8 cellular contexts compared by ENCODE assay signal in the genomic region with DNA sequence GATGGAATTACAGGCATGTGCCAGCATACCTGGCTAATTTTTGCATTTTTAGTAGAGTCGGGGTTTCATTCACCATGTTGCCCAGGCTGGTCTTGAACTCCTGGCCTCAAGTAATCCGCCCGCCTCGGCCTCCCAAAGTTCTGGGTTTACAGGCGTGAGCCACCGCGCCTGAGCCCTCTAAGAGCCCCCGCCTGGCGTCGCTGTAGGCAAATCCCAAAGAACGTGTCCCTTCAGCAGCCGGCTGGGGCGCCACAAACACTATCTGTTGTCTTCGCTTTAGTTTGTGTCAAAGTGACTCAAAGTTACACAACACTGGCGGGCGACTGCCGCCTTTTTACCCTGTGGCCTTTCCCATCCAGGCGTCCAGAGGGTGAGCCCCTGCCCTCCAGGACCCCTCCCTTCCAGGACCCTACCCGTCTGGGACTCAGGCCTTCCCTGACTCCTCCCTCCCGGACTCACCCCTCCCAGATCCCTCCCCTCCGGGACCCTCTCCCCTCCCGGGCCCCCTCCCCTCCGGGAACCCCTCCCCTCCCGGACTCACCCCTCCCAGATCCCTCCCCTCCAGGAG. TPM values are rescaled to one million over a fixed set of nuclear protein-coding genes. Genes with fewer than 3 reads are reported as not detected.
DNase-seq lines count a peak whose midpoint lies in the region; ATAC-seq and TF ChIP-seq lines count a peak whose summit lies in the region.

No MANE protein-coding gene starts in this region.

- 0 out of 2 replicates have a peak overlapping the region, but pooled peaks have one; percentile 29 for H2AK5ac ChIP-seq in IMR-90 (ENCODE audit: low read depth, low read length)

- DNase-seq in COLO668 (lab: John Stamatoyannopoulos, UW; ENCODE audit: unreplicated experiment) (peak; percentile 96), IMR-90 (peak; percentile 91), OCI-LY7 (ENCODE audit: low spot score) (peak; percentile 94), activated T-cell treated with anti-CD3 and anti-CD28 coated beads for 4 hours (peak; percentile 72), erythroblast (lab: John Stamatoyannopoulos, UW) (peak; percentile 97), mucosa of gallbladder (ENCODE audit: low spot score) (peak; percentile 92)
- DNase-seq in stimulated activated CD8-positive, alpha-beta memory T cell treated with anti-CD3 and anti-CD28 coated beads, Interleukin-4, amount 100 ng/mL, for 1 hour (ENCODE audit: low read depth in 2 of 2, low spot score in 1 of 2) = peak; percentile 47 to 67

- H3K18ac ChIP-seq in IMR-90 (ENCODE audit: low read depth, low read length) = 0 out of 2 replicates have a peak overlapping the region, but pooled peaks have one; percentile 19

- TF ChIP-seq CTCF in IMR-90 (conservative IDR thresholded peaks at IDR 0.05; ENCODE audit: low read depth, low read length) (peak; percentile 98), OCI-LY7 (conservative IDR thresholded peaks at IDR 0.05; ENCODE audit: low read length) (peak; percentile 75)

- in situ Hi-C loops in IMR-90 (cut with MboI; ENCODE audit: low sequenced_read_pairs) = no loop called here

- H3K4ac ChIP-seq in IMR-90 (ENCODE audit: low read depth, low read length) = peak overlapping the region; percentile 63

- POLR2A ChIA-PET in IMR-90 (lab: Charles Lee; ENCODE audit: unreplicated experiment) = interaction anchor here (0.6 kb wide), 2 partner anchors 85 to 89 kb away, joined by 5 read pairs; a partner anchor contains a TSS
- POLR2A ChIA-PET in OCI-LY7 (lab: Charles Lee) = interaction anchor here (0.6 to 1.1 kb wide), 6 partner anchors 40 to 110 kb away, joined by 3 to 4 read pairs (median 4); no protein-coding TSS in a partner anchor

- no peaks in the 10 kb centered on the region for H3K27me3 ChIP-seq in IMR-90 (ENCODE audit: control insufficient read depth, insufficient read depth, low read length)

- H2BK15ac ChIP-seq in IMR-90 (ENCODE audit: low read depth, low read length) = peak overlapping the region; percentile 81; the same call in 1 of the 3 replicates

- no peak overlapping the region for H2BK120ac ChIP-seq in IMR-90 (ENCODE audit: low read depth, low read length)

- no peak overlapping the region; the same call in 1 of the 2 replicates for H3K14ac ChIP-seq in IMR-90 (replicated peaks; ENCODE audit: low read depth, low read length)

- H4K5ac ChIP-seq in IMR-90 (ENCODE audit: low read depth, low read length) = peak overlapping the region; percentile 89

- WGBS in IMR-90 (ENCODE audit: extremely low coverage in 2 of 2, insufficient read length in 1 of 2), 2 experiments = 10% methylated on average over 18 of the region's 24 CpGs; no CpG with 5 or more reads in 1 of the 2 experiments

- H2AFZ ChIP-seq in IMR-90 (replicated peaks; ENCODE audit: low read length, poor library complexity) (peak overlapping the region; percentile 87), OCI-LY7 (ENCODE audit: low read length) (peak overlapping the region; percentile 92)

- H3K36me3 ChIP-seq in IMR-90 (ENCODE audit: control insufficient read depth, insufficient read depth, low read length) (peaks cover 30% of the 10 kb centered on the region; the same call in 1 of the 2 replicates), OCI-LY7 (ENCODE audit: insufficient read depth, low read length) (peaks cover 37% of the 10 kb centered on the region)

- no peak overlapping the region for H4K91ac ChIP-seq in IMR-90 (ENCODE audit: insufficient read depth, low read depth, low read length)

- peak overlapping the region; percentile 85 for H3K4me2 ChIP-seq in IMR-90 (ENCODE audit: low read depth, low read length)
- peak overlapping the region; percentile 93 for H3K4me2 ChIP-seq in OCI-LY7 (ENCODE audit: low read length)

- peak overlapping the region; percentile 74 to 91; a peak in 2 of 4 replicates for H4K8ac ChIP-seq in IMR-90 (ENCODE audit: low read depth in 2 of 2, low read length in 2 of 2)

- CTCF ChIA-PET in IMR-90 (lab: Yijun Ruan, JAX) (interaction anchor here (0.7 to 1.4 kb wide), 5 partner anchors 43 to 84 kb away, joined by 3 to 8 read pairs (median 4); a partner anchor contains a TSS), OCI-LY7 (lab: Charles Lee; ENCODE audit: unreplicated experiment) (interaction anchor here (0.5 to 0.9 kb wide), 3 partner anchors 62 to 81 kb away, joined by 3 to 4 read pairs (median 4); no protein-coding TSS in a partner anchor)

- H3K9me3 ChIP-seq in IMR-90 (ENCODE audit: control insufficient read depth, insufficient read depth, low read length) (no peaks in the 10 kb centered on the region), OCI-LY7 (ENCODE audit: low read length) (no peaks in the 10 kb centered on the region)

- H3K27ac ChIP-seq in IMR-90 (ENCODE audit: insufficient read depth, low read length) = peak overlapping the region; percentile 91
- peak overlapping the region; percentile 85 for H3K27ac ChIP-seq in OCI-LY7 (ENCODE audit: low read depth, low read length, poor library complexity, severe bottlenecking)

- no peak overlapping the region for H2BK20ac ChIP-seq in IMR-90 (ENCODE audit: low read depth, low read length)

- no peak overlapping the region for H3K23ac ChIP-seq in IMR-90 (ENCODE audit: low read depth, low read length)

- peaks cover 32% of the 10 kb centered on the region for H3K79me2 ChIP-seq in OCI-LY7 (ENCODE audit: insufficient read depth, low read depth, low read length)

- BruUV-seq in IMR-90 (replicated peaks; lab: Mats Ljungman, UMichigan) = no TSS peak
- BruUV-seq in OCI-LY7 (replicated peaks; lab: Mats Ljungman, UMichigan) = no TSS peak

- peak overlapping the region; percentile 99 for H2AK9ac ChIP-seq in IMR-90 (replicated peaks; ENCODE audit: low read depth, low read length, poor library complexity)

- no peaks in the 10 kb centered on the region for H3K9me2 ChIP-seq in OCI-LY7 (ENCODE audit: insufficient read depth, low read length)

- 0 out of 2 replicates have a peak, but pooled peaks cover 6% of the 10 kb centered on the region for H3K9me1 ChIP-seq in IMR-90 (ENCODE audit: insufficient read depth, low read length)

- intact Hi-C loops in IMR-90 (cut with micrococcal nuclease) (loop anchor here (1.0 to 10.0 kb wide), 4 partner anchors 73 to 193 kb away; no protein-coding TSS in a partner anchor), OCI-LY7 (cut with micrococcal nuclease; ENCODE audit: unreplicated experiment) (loop anchor here (1.0 to 2.0 kb wide), 8 partner anchors 19 to 192 kb away; a partner anchor contains a TSS)

- no peak overlapping the region for H3K56ac ChIP-seq in IMR-90 (ENCODE audit: extremely low read depth, insufficient read depth, low read length)

- peak overlapping the region; percentile 31 for H3K9ac ChIP-seq in IMR-90 (ENCODE audit: low read depth, low read length)

- H3K79me1 ChIP-seq in IMR-90 (ENCODE audit: low read depth in 1 of 2, low read length in 2 of 2) = peaks cover 0 to 34% of the 10 kb centered on the region in 2 experiments; a peak in 1 of 4 replicates

- dilution Hi-C loops in IMR-90 (cut with HindIII; ENCODE audit: low sequenced_read_pairs, unreplicated experiment) = no loop called here

- H4K20me1 ChIP-seq in IMR-90 (ENCODE audit: insufficient read depth, low read length) (peaks cover 35% of the 10 kb centered on the region), OCI-LY7 (ENCODE audit: insufficient read depth, low read length) (peaks cover 16% of the 10 kb centered on the region; the same call in 1 of the 2 replicates)

- no peak for TF ChIP-seq POLR2A in IMR-90 (IDR thresholded peaks at IDR 0.05; ENCODE audit: low read depth, low read length)
- no peak for TF ChIP-seq POLR2A in erythroblast (IDR thresholded peaks at IDR 0.05; ENCODE audit: low read length)

- peaks cover 12% of the 10 kb centered on the region for H3K4me1 ChIP-seq in IMR-90 (ENCODE audit: control insufficient read depth, insufficient read depth, low read length)
- peaks cover 27% of the 10 kb centered on the region for H3K4me1 ChIP-seq in OCI-LY7 (ENCODE audit: insufficient read depth, low read length, poor library complexity, severe bottlenecking)

- peak overlapping the region; percentile 83 for H2BK5ac ChIP-seq in IMR-90 (ENCODE audit: low read depth, low read length, poor library complexity, severe bottlenecking)

- TF ChIP-seq RAD21 in IMR-90 (IDR thresholded peaks at IDR 0.05; ENCODE audit: low read length) = peak; percentile 82

- peak; percentile 43 for ATAC-seq in GM21526 (IDR thresholded peaks at IDR 0.05; ENCODE audit: low FRiP score, unreplicated experiment)
- peak; percentile 50 for ATAC-seq in IMR-90 (ENCODE audit: low read depth)

- H3K4me3 ChIP-seq in IMR-90 (ENCODE audit: insufficient read depth, low read depth, low read length) = peak overlapping the region; percentile 80
- peak overlapping the region; percentile 100 for H3K4me3 ChIP-seq in OCI-LY7 (ENCODE audit: low read depth, low read length, poor library complexity, severe bottlenecking)

TF ChIP-seq in IMR-90, 13 proteins besides CTCF, POLR2A, EP300 and RAD21 (continues in another document):
- TF ChIP-seq RFX5 (IDR thresholded peaks at IDR 0.05; ENCODE audit: low read depth, low read length) (no peak; the same call in 1 of the 2 replicates), MXI1 (IDR thresholded peaks at IDR 0.05; ENCODE audit: borderline replicate concordance, low read depth, low read length) (peak; percentile 41; the same call in 1 of the 2 replicates), RCOR1 (IDR thresholded peaks at IDR 0.05; ENCODE audit: insufficient replicate concordance, low read length) (peak; percentile 63), CHD1 (IDR thresholded peaks at IDR 0.05; ENCODE audit: low read depth, low read length) (no peak), FOS (IDR thresholded peaks at IDR 0.05; ENCODE audit: low read depth, low read length) (peak; percentile 9; the same call in 1 of the 2 replicates), NFE2L2 (IDR thresholded peaks at IDR 0.05; ENCODE audit: low read depth, low read length) (peak; percentile 18; the same call in 1 of the 2 replicates), MAFK (IDR thresholded peaks at IDR 0.05; ENCODE audit: low read depth, low read length) (no peak)
- TF ChIP-seq, protein P1, sequence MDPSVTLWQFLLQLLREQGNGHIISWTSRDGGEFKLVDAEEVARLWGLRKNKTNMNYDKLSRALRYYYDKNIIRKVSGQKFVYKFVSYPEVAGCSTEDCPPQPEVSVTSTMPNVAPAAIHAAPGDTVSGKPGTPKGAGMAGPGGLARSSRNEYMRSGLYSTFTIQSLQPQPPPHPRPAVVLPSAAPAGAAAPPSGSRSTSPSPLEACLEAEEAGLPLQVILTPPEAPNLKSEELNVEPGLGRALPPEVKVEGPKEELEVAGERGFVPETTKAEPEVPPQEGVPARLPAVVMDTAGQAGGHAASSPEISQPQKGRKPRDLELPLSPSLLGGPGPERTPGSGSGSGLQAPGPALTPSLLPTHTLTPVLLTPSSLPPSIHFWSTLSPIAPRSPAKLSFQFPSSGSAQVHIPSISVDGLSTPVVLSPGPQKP (IDR thresholded peaks at IDR 0.05; ENCODE audit: borderline replicate concordance, low read depth, low read length) = no peak

RNA-seq across cellular contexts. Expression of a gene that starts 0.9 kb away (rescaled TPM):
- total RNA-seq in IMR-90 (2012; rRNA removed) (96.9 and 103 TPM in 2 replicates), OCI-LY7 (2022) (70.7 and 87.0 TPM in 2 replicates), mucosa of gallbladder (78.8 TPM)
- polyA plus RNA-seq in IMR-90 (2012; rRNA removed) = 149 and 188 TPM in 2 replicates
- polyA plus RNA-seq in IMR-90 (2012; cell fraction: cytosol; rRNA removed) = 188 and 201 TPM in 2 replicates
- 76.7 and 165 TPM in 2 replicates for polyA plus RNA-seq in IMR-90 (2012; cell fraction: nucleus; rRNA removed; ENCODE audit: low replicate concordance)
- total RNA-seq in OCI-LY7 (2014; rRNA removed; shearing (Covaris generic)) = 123 and 128 TPM in 2 replicates

Comparison
In these comparisons a context has a peak if more than half of its experiments do, and no peak if none do; other contexts are left out.
1. Peak in every context shown above with its lines: DNase-seq, ATAC-seq, H3K4me3 ChIP-seq and H3K27ac ChIP-seq.